Comparison of ENCODE assay signal across 17 cellular contexts in the genomic region with DNA sequence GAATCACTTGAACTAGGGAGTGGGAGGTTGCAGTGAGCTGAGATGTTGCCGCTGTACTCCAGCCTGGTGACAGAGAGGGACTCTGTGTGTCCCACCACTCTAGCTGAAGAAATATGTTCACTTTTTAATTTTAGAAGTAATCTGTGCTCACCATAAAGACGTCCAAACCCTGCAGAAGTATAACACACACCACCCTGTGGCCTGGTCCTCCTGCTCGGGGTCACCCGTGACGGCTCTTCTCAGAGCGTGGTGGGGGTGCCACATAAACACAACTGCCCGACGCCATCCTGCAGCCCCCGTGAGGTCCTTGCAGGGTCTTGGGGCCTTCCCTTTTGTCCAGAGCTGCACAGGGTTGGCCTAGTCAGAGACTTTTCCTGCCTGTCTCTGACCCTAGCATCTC. TPM values are rescaled to one million over a fixed set of nuclear protein-coding genes. Genes with fewer than 3 reads are reported as not detected.
DNase-seq lines count a peak whose midpoint lies in the region; TF ChIP-seq lines count a peak whose summit lies in the region.
"Had no signal": no experiment of that assay in that cellular context is flagged by ENCODE, and none has a peak within 500 bp of the region (broad histone marks: within the 10 kb centered on the region; RNA-seq: fewer than 3 reads in every experiment).

No MANE protein-coding gene starts in this region.

- peak overlapping the region; percentile 54 for H3K27ac ChIP-seq in WERI-Rb-1
- H3K27ac ChIP-seq: 22Rv1 had no signal

- H3K27ac Mint-ChIP-seq in chondrocyte (ENCODE audit: unreplicated experiment) (peak overlapping the region; percentile 36), nephron (peak overlapping the region; percentile 47 to 94 (median 86)), MCF 10A (ENCODE audit: low read depth, unreplicated experiment) (no peak overlapping the region)
- H3K27ac Mint-ChIP-seq: CD4-positive, CD25-positive, alpha-beta regulatory T cell had no signal

- peaks cover 22% of the 10 kb centered on the region for H3K36me3 Mint-ChIP-seq in chondrocyte (ENCODE audit: low read depth)
- peaks cover 67% of the 10 kb centered on the region for H3K36me3 Mint-ChIP-seq in nephron (ENCODE audit: low read depth)
- peaks cover 47% of the 10 kb centered on the region for H3K36me3 Mint-ChIP-seq in MCF 10A (ENCODE audit: insufficient read depth, unreplicated experiment)

- no peaks in the 10 kb centered on the region for H3K27me3 ChIP-seq in WERI-Rb-1 (ENCODE audit: insufficient read depth, low read depth, severe bottlenecking)
- H3K27me3 ChIP-seq: BE2C, BLaER1 had no signal

- no peaks in the 10 kb centered on the region for H3K27me3 Mint-ChIP-seq in chondrocyte (ENCODE audit: low read depth)
- H3K27me3 Mint-ChIP-seq in nephron (ENCODE audit: low read depth), result no peaks in the 10 kb centered on the region
- no peaks in the 10 kb centered on the region for H3K27me3 Mint-ChIP-seq in MCF 10A (ENCODE audit: insufficient read depth, unreplicated experiment)
- H3K27me3 Mint-ChIP-seq: CD4-positive, alpha-beta memory T cell; CD4-positive, CD25-positive, alpha-beta regulatory T cell; CD8-positive, alpha-beta memory T cell had no signal

- H3K4me1 Mint-ChIP-seq in chondrocyte (ENCODE audit: low read depth), result no peaks in the 10 kb centered on the region
- no peaks in the 10 kb centered on the region for H3K4me1 Mint-ChIP-seq in nephron
- H3K4me1 Mint-ChIP-seq in MCF 10A (ENCODE audit: insufficient read depth, unreplicated experiment), result no peaks in the 10 kb centered on the region

- peaks cover 38% of the 10 kb centered on the region for H3K36me3 ChIP-seq in WERI-Rb-1

- TF ChIP-seq CTCF in WERI-Rb-1 (IDR thresholded peaks at IDR 0.05; ENCODE audit: low read depth, low read length) (no peak), chondrocyte (IDR thresholded peaks at IDR 0.05) (no peak), nephron (IDR thresholded peaks at IDR 0.05; ENCODE audit: unreplicated experiment in 3 of 3) (no peak), MCF 10A (IDR thresholded peaks at IDR 0.05; ENCODE audit: unreplicated experiment) (no peak)

- H3K4me3 ChIP-seq in WERI-Rb-1 (ENCODE audit: low read depth, low read length), result no peak overlapping the region
- H3K4me3 ChIP-seq: BLaER1 had no signal

- no peak for DNase-seq in WERI-Rb-1
- no peak for DNase-seq in chondrocyte (ENCODE audit: low spot score)
- DNase-seq in activated gamma-delta T cell treated with Interleukin-2 at 50 U/mL for 16 hours, result no peak
- DNase-seq in MCF 10A (ENCODE audit: unreplicated experiment), result no peak
- DNase-seq: BE2C; C1 segment of cervical spinal cord; Caco-2; Calu3; CD4-positive, alpha-beta memory T cell; CD4-positive, CD25-positive, alpha-beta regulatory T cell; CD8-positive, alpha-beta memory T cell; DMS79 treated with DMSO at 0.1 percent for 48 hours; GF-D8 had no signal

- POLR2A ChIA-PET in MCF 10A (lab: Yijun Ruan, JAX), result no interaction called here

- no TSS peak for BruUV-seq in MCF 10A (replicated peaks; lab: Mats Ljungman, UMichigan)

- no peaks in the 10 kb centered on the region for H3K9me3 ChIP-seq in WERI-Rb-1 (ENCODE audit: severe bottlenecking)
- H3K9me3 ChIP-seq: BE2C, Caco-2 had no signal

- CTCF ChIA-PET in MCF 10A (lab: Yijun Ruan, JAX), result no interaction called here

- H3K4me3 Mint-ChIP-seq in chondrocyte (ENCODE audit: unreplicated experiment) (no peak overlapping the region), nephron (peak overlapping the region in 1 of 3 experiments; percentile 21), MCF 10A (ENCODE audit: unreplicated experiment) (no peak overlapping the region)
- H3K4me3 Mint-ChIP-seq: CD14-positive monocyte; CD4-positive, alpha-beta memory T cell; CD4-positive, CD25-positive, alpha-beta regulatory T cell; CD8-positive, alpha-beta memory T cell had no signal

- intact Hi-C loops in MCF 10A (cut with micrococcal nuclease), result no loop called here

- no peaks in the 10 kb centered on the region for H3K9me3 Mint-ChIP-seq in chondrocyte (ENCODE audit: low read depth)
- H3K9me3 Mint-ChIP-seq in nephron, result peaks cover 3% of the 10 kb centered on the region
- H3K9me3 Mint-ChIP-seq in MCF 10A (ENCODE audit: unreplicated experiment), result no peaks in the 10 kb centered on the region
- H3K9me3 Mint-ChIP-seq: CD4-positive, alpha-beta memory T cell; CD4-positive, CD25-positive, alpha-beta regulatory T cell; CD8-positive, alpha-beta memory T cell had no signal

RNA-seq across cellular contexts. Expression of a gene that starts 8.8 kb away (rescaled TPM):
- total RNA-seq in chondrocyte, result 36.0 to 46.6 TPM (median 36.8 TPM) in 3 replicates
- total RNA-seq in MCF 10A (2022), result 34.4 and 41.3 TPM in 2 replicates

RNA-seq across cellular contexts. Expression of a gene that starts 32.5 kb away (rescaled TPM):
- 21.2 to 28.4 TPM (median 26.0 TPM) in 3 replicates for total RNA-seq in chondrocyte
- 91.5 and 123 TPM in 2 replicates for total RNA-seq in MCF 10A (2022)

RNA-seq across cellular contexts. Expression of a gene that starts 42.1 kb away (rescaled TPM):
- 0.44 to 0.85 TPM (median 0.47 TPM) in 3 replicates for total RNA-seq in chondrocyte
- 0.21 TPM in 1 of 2 replicates, not detected in the other for total RNA-seq in MCF 10A (2022)
- total RNA-seq: Caco-2; Calu3; CD4-positive, CD25-positive, alpha-beta regulatory T cell had no signal

RNA-seq across cellular contexts. Expression of a gene that starts 44.8 kb away (rescaled TPM):
- total RNA-seq in chondrocyte (13.3 to 14.6 TPM (median 14.6 TPM) in 3 replicates), MCF 10A (2022) (58.6 and 83.5 TPM in 2 replicates)
